In genomic region chr10:120600871-120601644, GRCh38 we compare ENCODE assay signal across 9 cellular contexts.
DNase-seq lines count a peak whose midpoint lies in the region; ATAC-seq, FAIRE-seq and TF ChIP-seq lines count a peak whose summit lies in the region.
"Had no signal": no experiment of that assay in that cellular context is flagged by ENCODE, and none has a peak within 500 bp of the region (broad histone marks: within the 10 kb centered on the region; RNA-seq: fewer than 3 reads in every experiment).

No MANE protein-coding gene starts in this region.

- no peak for TF ChIP-seq POLR2A in GM12878 (IDR thresholded peaks at IDR 0.05; ENCODE audit: low read depth, low read length)

- peak; percentile 43 for ATAC-seq in HG03342 (IDR thresholded peaks at IDR 0.05; ENCODE audit: unreplicated experiment)
- peak; percentile 60 for ATAC-seq in GM12878

- in situ Hi-C loops in GM12878 (cut with MboI), result no loop called here

- peaks cover 11% of the 10 kb centered on the region; the same call in 2 of the 3 replicates for H3K9me3 ChIP-seq in GM12878 (replicated peaks; ENCODE audit: control insufficient read depth, insufficient read depth, low read length)

- TF ChIP-seq CTCF in GM12874 (IDR thresholded peaks at IDR 0.05; ENCODE audit: insufficient read depth, low read depth, low read length), result peak; percentile 18; the same call in 1 of the 2 replicates
- 0 out of 6 replicates have a peak, but pooled peaks have one; percentile 9 to 16 (median 14) for TF ChIP-seq CTCF in GM12878 (IDR thresholded peaks at IDR 0.05 in 2 of 3, conservative IDR thresholded peaks at IDR 0.05 in 1 of 3; ENCODE audit: control insufficient read depth in 2 of 3, extremely low read depth in 1 of 3, insufficient read depth in 1 of 3, low read depth in 3 of 3, low read length in 3 of 3)
- TF ChIP-seq CTCF in neural crest cell (conservative IDR thresholded peaks at IDR 0.05), result peak; percentile 50

- SMC1A ChIA-PET in GM12878 (lab: Charles Lee; ENCODE audit: uncharacterized antibody, unreplicated experiment), result interaction anchor here (1.1 kb wide), 1 partner anchor 177 kb away, joined by 3 read pairs; no protein-coding TSS in a partner anchor

- H3K9ac ChIP-seq in GM12878 (ENCODE audit: control insufficient read depth, insufficient read depth, low read length), result no peak overlapping the region

- POLR2A ChIA-PET in GM12878 (lab: Charles Lee), result no interaction called here

- H3K4me1 ChIP-seq in GM12878 (ENCODE audit: control insufficient read depth, insufficient read depth, low read length), result peaks cover 6% of the 10 kb centered on the region

- no peak overlapping the region for H3K4me2 ChIP-seq in GM12878 (ENCODE audit: control insufficient read depth, insufficient read depth)

- FAIRE-seq in GM12878 (lab: Jason Lieb, UNC), result no peak

- no peak for TF ChIP-seq EP300 in GM12878 (IDR thresholded peaks at IDR 0.05; ENCODE audit: borderline replicate concordance in 1 of 2, control insufficient read depth in 1 of 2, low read depth in 2 of 2, low read length in 2 of 2)

- DNase-seq in GM12878 (ENCODE audit: low read depth, low spot score) (no peak), neural crest cell (ENCODE audit: low read depth, low spot score) (peak; percentile 17), activated gamma-delta T cell treated with Interleukin-2 at 50 U/mL for 16 hours (no peak), cerebellar nuclear complex (lab: John Stamatoyannopoulos, UW) (no peak)
- DNase-seq in activated CD4-positive, alpha-beta T cell treated with anti-CD3 and anti-CD28 coated beads for 4 hours, result no peak
- no peak for DNase-seq in activated T-cell treated with anti-CD3 and anti-CD28 coated beads, Interleukin-2, amount 50 U/mL, for 24 hours

- H4K20me1 ChIP-seq in GM12878 (ENCODE audit: control insufficient read depth, insufficient read depth), result no peaks in the 10 kb centered on the region

- H3K27ac ChIP-seq in GM12878 (ENCODE audit: control insufficient read depth, insufficient read depth), result no peak overlapping the region

- H3K4me1 Mint-ChIP-seq in neural crest cell, result peaks cover 26% of the 10 kb centered on the region
- no peaks in the 10 kb centered on the region for H3K4me1 Mint-ChIP-seq in activated T-cell treated with anti-CD3 and anti-CD28 coated beads, Interleukin-2, amount 50 U/mL, for 24 hours (ENCODE audit: low read depth)
- H3K4me1 Mint-ChIP-seq: activated naive CD4-positive, alpha-beta T cell treated with anti-CD3 and anti-CD28 coated beads, Interleukin-2, amount 50 U/mL, for 24 hours had no signal

- CTCF ChIA-PET in GM12878 (lab: Yijun Ruan, JAX), result interaction anchor here (1.4 to 3.2 kb wide), 2 partner anchors 14 to 178 kb away, joined by 7 to 11 read pairs; no protein-coding TSS in a partner anchor

- H3K27me3 Mint-ChIP-seq in neural crest cell (ENCODE audit: low read depth), result peaks cover under 1% of the 10 kb centered on the region
- no peaks in the 10 kb centered on the region for H3K27me3 Mint-ChIP-seq in activated T-cell treated with anti-CD3 and anti-CD28 coated beads, Interleukin-2, amount 50 U/mL, for 24 hours

- H3K36me3 Mint-ChIP-seq in neural crest cell (ENCODE audit: low read depth), result no peaks in the 10 kb centered on the region
- no peaks in the 10 kb centered on the region for H3K36me3 Mint-ChIP-seq in activated T-cell treated with anti-CD3 and anti-CD28 coated beads, Interleukin-2, amount 50 U/mL, for 24 hours (ENCODE audit: low read depth)
- H3K36me3 Mint-ChIP-seq: activated naive CD4-positive, alpha-beta T cell treated with anti-CD3 and anti-CD28 coated beads, Interleukin-2, amount 50 U/mL, for 24 hours had no signal

- no peak overlapping the region for H3K27ac Mint-ChIP-seq in neural crest cell (ENCODE audit: unreplicated experiment)
- H3K27ac Mint-ChIP-seq in activated T-cell treated with anti-CD3 and anti-CD28 coated beads, Interleukin-2, amount 50 U/mL, for 24 hours, result no peak overlapping the region

- 2% methylated on average over 12 of the region's 12 CpGs for WGBS in GM12878 (ENCODE audit: insufficient coverage, insufficient replicate concordance, low lambda C conversion rate, missing lambda C conversion rate)

- RAD21 ChIA-PET in GM12878 (lab: Charles Lee; ENCODE audit: unreplicated experiment), result interaction anchor here (1.2 kb wide), 1 partner anchor 178 kb away, joined by 6 read pairs; no protein-coding TSS in a partner anchor

- no peaks in the 10 kb centered on the region for H3K36me3 ChIP-seq in GM12878 (ENCODE audit: control insufficient read depth in 2 of 2, insufficient read depth in 2 of 2, low read length in 1 of 2)

- BruUV-seq in GM12878 (replicated peaks; lab: Mats Ljungman, UMichigan), result no TSS peak

- no peak overlapping the region for H3K4me3 Mint-ChIP-seq in neural crest cell
- H3K4me3 Mint-ChIP-seq in activated T-cell treated with anti-CD3 and anti-CD28 coated beads, Interleukin-2, amount 50 U/mL, for 24 hours, result no peak overlapping the region
- H3K4me3 Mint-ChIP-seq: activated naive CD4-positive, alpha-beta T cell treated with anti-CD3 and anti-CD28 coated beads, Interleukin-2, amount 50 U/mL, for 24 hours had no signal

- no peak overlapping the region for H3K4me3 ChIP-seq in GM12878

- peaks cover 0 to 2% of the 10 kb centered on the region in 2 experiments; a peak in 2 of 4 replicates for H3K27me3 ChIP-seq in GM12878 (replicated peaks in 1 of 2; ENCODE audit: control insufficient read depth in 2 of 2, insufficient read depth in 2 of 2, low read length in 1 of 2)

- no peaks in the 10 kb centered on the region for H3K79me2 ChIP-seq in GM12878 (ENCODE audit: control insufficient read depth, insufficient read depth, low read length)

- H2AFZ ChIP-seq in GM12878 (ENCODE audit: control insufficient read depth, low read depth, low read length), result no peak overlapping the region

- H3K9me3 Mint-ChIP-seq in neural crest cell, result peaks cover 11% of the 10 kb centered on the region
- H3K9me3 Mint-ChIP-seq in activated T-cell treated with anti-CD3 and anti-CD28 coated beads, Interleukin-2, amount 50 U/mL, for 24 hours, result no peaks in the 10 kb centered on the region
- H3K9me3 Mint-ChIP-seq: activated naive CD4-positive, alpha-beta T cell treated with anti-CD3 and anti-CD28 coated beads, Interleukin-2, amount 50 U/mL, for 24 hours had no signal

- TF ChIP-seq RAD21 in GM12878 (IDR thresholded peaks at IDR 0.05; ENCODE audit: insufficient read depth, low read depth, low read length), result 0 out of 2 replicates have a peak, but pooled peaks have one; percentile 7

- intact Hi-C loops in GM12878 (cut with micrococcal nuclease; ENCODE audit: unreplicated experiment), result no loop called here

TF ChIP-seq in GM12878, 131 proteins besides CTCF, POLR2A, EP300 and RAD21:
- peak; percentile 91 for TF ChIP-seq SPI1 (IDR thresholded peaks at IDR 0.05; ENCODE audit: borderline replicate concordance, insufficient read depth, low read depth, low read length)
- peak; percentile 62; the same call in 1 of the 2 replicates for TF ChIP-seq RAD51 (IDR thresholded peaks at IDR 0.05)
- TF ChIP-seq SRF (IDR thresholded peaks at IDR 0.05; ENCODE audit: low read depth in 2 of 2, low read length in 2 of 2), result 0 out of 4 replicates have a peak, but pooled peaks of 1 of the 2 experiments have one; percentile 16
- TF ChIP-seq BHLHE40 (IDR thresholded peaks at IDR 0.05; ENCODE audit: borderline replicate concordance in 1 of 2, low read depth in 2 of 2, low read length in 1 of 2), result peak in 1 of 2 experiments; percentile 35; a peak in 1 of 4 replicates
- TF ChIP-seq JUND (IDR thresholded peaks at IDR 0.05; ENCODE audit: low read depth, low read length), result no peak
- TF ChIP-seq SMC3 (IDR thresholded peaks at IDR 0.05; ENCODE audit: borderline replicate concordance, low read length), result 0 out of 2 replicates have a peak, but pooled peaks have one; percentile 7
- no peak for TF ChIP-seq MTA3 (IDR thresholded peaks at IDR 0.05; ENCODE audit: borderline replicate concordance, low read length)
- peak; percentile 28 for TF ChIP-seq USF1 (IDR thresholded peaks at IDR 0.05; ENCODE audit: borderline replicate concordance, extremely low read length, insufficient read depth, low read depth, low read length)
